In the genomic region with DNA sequence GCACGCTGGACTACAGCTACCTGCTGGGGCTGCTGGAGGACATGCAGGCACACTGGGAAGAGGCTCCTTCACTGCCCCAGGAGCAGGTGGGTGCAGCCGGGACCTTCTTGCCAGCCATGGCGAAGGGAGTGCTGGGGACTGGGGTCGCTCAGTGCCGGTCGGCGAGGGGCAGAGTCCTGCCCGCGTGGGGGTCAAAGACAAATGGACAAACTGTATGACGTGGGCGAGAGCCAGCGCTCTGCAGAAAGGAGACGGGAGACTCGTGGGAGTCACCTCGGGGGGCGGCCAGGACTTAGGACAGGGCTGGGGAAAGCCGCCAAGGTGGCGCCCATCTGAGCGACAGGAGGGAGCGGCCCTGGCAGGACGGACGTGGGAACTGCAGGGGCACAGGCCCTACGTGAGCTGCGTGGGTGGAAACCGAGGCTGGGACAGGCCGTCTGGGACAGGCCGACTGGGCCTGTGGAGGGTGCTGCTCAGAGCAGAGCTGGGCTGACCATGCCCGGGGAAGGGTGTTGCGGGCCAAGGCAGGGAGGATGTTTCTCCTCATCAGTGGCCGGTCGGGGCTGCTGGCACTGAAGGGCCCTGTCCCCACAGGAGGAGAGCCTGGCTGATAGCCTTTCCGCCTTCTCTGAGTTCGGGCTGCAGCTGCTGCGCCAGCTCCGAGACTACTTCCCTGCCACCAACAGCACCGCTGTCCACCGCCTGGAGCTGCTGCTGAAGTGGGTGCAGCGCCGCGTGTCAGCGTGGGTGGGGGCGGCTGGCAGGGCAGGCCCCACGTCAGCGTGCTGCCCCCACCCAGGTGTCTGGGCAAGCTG, we compare ENCODE assay signal across 8 cellular contexts. TPM values are rescaled to one million over a fixed set of nuclear protein-coding genes. Genes with fewer than 3 reads are reported as not detected.
DNase-seq lines count a peak whose midpoint lies in the region; ATAC-seq and TF ChIP-seq lines count a peak whose summit lies in the region.

No MANE protein-coding gene starts in this region.

- no peaks in the 10 kb centered on the region for H3K23me2 ChIP-seq in H9 (ENCODE audit: insufficient read length, low read depth, low read length, poor library complexity, severe bottlenecking)

- H3K79me1 ChIP-seq in H9 (ENCODE audit: insufficient read depth, low read depth, low read length, poor library complexity, severe bottlenecking) (no peaks in the 10 kb centered on the region), mesenchymal stem cell (replicated peaks; ENCODE audit: low read length, poor library complexity, severe bottlenecking) (peaks cover 4% of the 10 kb centered on the region)

- peaks cover 6 to 17% of the 10 kb centered on the region in 2 experiments for H3K36me3 ChIP-seq in mesenchymal stem cell (ENCODE audit: control insufficient read depth in 1 of 2, insufficient read depth in 2 of 2, low read depth in 1 of 2, low read length in 2 of 2)
- H3K36me3 ChIP-seq in ovary = no peaks in the 10 kb centered on the region

- H3K4me1 ChIP-seq in H9 (ENCODE audit: insufficient read depth, low read length) = no peaks in the 10 kb centered on the region
- H3K4me1 ChIP-seq in mesenchymal stem cell (ENCODE audit: control insufficient read depth, insufficient read depth, low read depth, low read length) = peaks cover 21% of the 10 kb centered on the region
- peaks cover 3% of the 10 kb centered on the region for H3K4me1 ChIP-seq in ovary (ENCODE audit: insufficient read depth)

- H4K5ac ChIP-seq in H9 (ENCODE audit: insufficient read length, low read depth, low read length) = no peak overlapping the region

- CTCF ChIA-PET in AG04449 (lab: Yijun Ruan, JAX) = interaction anchor here (1.4 to 2.2 kb wide), 2 partner anchors 20 to 21 kb away, joined by 4 to 8 read pairs; no protein-coding TSS in a partner anchor

- peaks cover 16% of the 10 kb centered on the region for H3K27me3 Mint-ChIP-seq in H9 (ENCODE audit: low read depth)
- H3K27me3 Mint-ChIP-seq in activated naive CD8-positive, alpha-beta T cell treated with anti-CD3 and anti-CD28 coated beads, Interleukin-2, amount 10 ng/mL, durations not matched to agents 7 days and 5 days = no peaks in the 10 kb centered on the region

- H2AK5ac ChIP-seq in H9 (ENCODE audit: insufficient read length, low read length) (no peak overlapping the region), mesenchymal stem cell (ENCODE audit: low read length, severe bottlenecking) (no peak overlapping the region)

- no peak overlapping the region for H2BK12ac ChIP-seq in H9 (ENCODE audit: insufficient read length, low read depth, low read length)
- no peak overlapping the region for H2BK12ac ChIP-seq in mesenchymal stem cell (ENCODE audit: low read length in 2 of 2)

- no peak overlapping the region for H2BK20ac ChIP-seq in H9 (ENCODE audit: low read depth, low read length, poor library complexity, severe bottlenecking)

- POLR2A ChIA-PET in AG04449 (lab: Yijun Ruan, JAX) = no interaction called here
- POLR2A ChIA-PET in activated naive CD8-positive, alpha-beta T cell treated with anti-CD3 and anti-CD28 coated beads, Interleukin-2, amount 10 ng/mL, durations not matched to agents 7 days and 5 days (lab: Charles Lee) = interaction anchor here (0.8 to 1.6 kb wide), 5 partner anchors 7 to 77 kb away, joined by 3 to 7 read pairs (median 4); a partner anchor contains a TSS

- H3K27me3 ChIP-seq in H9 (ENCODE audit: insufficient read depth, low read length) (no peaks in the 10 kb centered on the region), mesenchymal stem cell (ENCODE audit: control insufficient read depth in 1 of 2, insufficient read depth in 1 of 2, low read length in 2 of 2) (peaks cover 12 to 45% of the 10 kb centered on the region in 2 experiments), ovary (no peaks in the 10 kb centered on the region)

- H3K9me3 ChIP-seq in H9 (ENCODE audit: control insufficient read depth, low read depth, low read length) (no peaks in the 10 kb centered on the region), mesenchymal stem cell (ENCODE audit: control insufficient read depth, low read length) (no peaks in the 10 kb centered on the region), ovary (no peaks in the 10 kb centered on the region)

- H3K56ac ChIP-seq in H9 (ENCODE audit: insufficient read length, low read depth, low read length) = no peak overlapping the region

- H2BK120ac ChIP-seq in H9 (ENCODE audit: low read depth, low read length, poor library complexity, severe bottlenecking) = no peak overlapping the region
- no peak overlapping the region for H2BK120ac ChIP-seq in mesenchymal stem cell (ENCODE audit: low read depth, low read length)

- H3K36me3 Mint-ChIP-seq in H9 (ENCODE audit: insufficient read depth in 1 of 3, low read depth in 3 of 3) = peaks cover under 1 to 2% (median under 1%) of the 10 kb centered on the region in 3 experiments; a peak in 3 of 7 replicates
- H3K36me3 Mint-ChIP-seq in activated naive CD8-positive, alpha-beta T cell treated with anti-CD3 and anti-CD28 coated beads, Interleukin-2, amount 10 ng/mL, durations not matched to agents 7 days and 5 days = no peaks in the 10 kb centered on the region

- no peak for TF ChIP-seq EP300 in ovary (IDR thresholded peaks at IDR 0.05)

- no CpG with 5 or more reads among the region's 44 CpGs for WGBS in H9 (ENCODE audit: extremely low coverage, insufficient read length, low lambda C conversion rate)
- WGBS in mesenchymal stem cell = 59% methylated on average over 44 of the region's 44 CpGs
- WGBS in ovary, 3 donors = 30 to 40% (median 38%) methylated on average over 44 of the region's 44 CpGs

- no peak for TF ChIP-seq POLR2A in ovary (IDR thresholded peaks at IDR 0.05)

- H3K4ac ChIP-seq in H9 (ENCODE audit: low read depth, low read length) (no peak overlapping the region), mesenchymal stem cell (ENCODE audit: low read depth in 1 of 2, low read length in 2 of 2) (no peak overlapping the region)

- no peak overlapping the region for H3K18ac ChIP-seq in H9 (ENCODE audit: insufficient read length, low read depth, low read length)
- peak overlapping the region in 1 of 2 experiments; percentile 26 for H3K18ac ChIP-seq in mesenchymal stem cell (ENCODE audit: low read depth in 1 of 2, low read length in 2 of 2)

- H4K20me1 ChIP-seq in H9 (ENCODE audit: control insufficient read depth, insufficient read depth, insufficient read length) = no peaks in the 10 kb centered on the region

- no peaks in the 10 kb centered on the region for H3K79me2 ChIP-seq in H9 (ENCODE audit: insufficient read depth, low read length)

- no peak overlapping the region for H3K14ac ChIP-seq in H9 (ENCODE audit: insufficient read depth, low read length)
- H3K14ac ChIP-seq in mesenchymal stem cell (ENCODE audit: low read length in 2 of 2) = no peak overlapping the region

- H3K4me2 ChIP-seq in H9 (ENCODE audit: insufficient read depth, insufficient read length, low read length) (peak overlapping the region; percentile 28), mesenchymal stem cell (ENCODE audit: low read length, poor library complexity, severe bottlenecking) (peak overlapping the region; percentile 57)

- H3K27ac Mint-ChIP-seq in H9 = no peak overlapping the region
- peak overlapping the region; percentile 58 for H3K27ac Mint-ChIP-seq in activated naive CD8-positive, alpha-beta T cell treated with anti-CD3 and anti-CD28 coated beads, Interleukin-2, amount 10 ng/mL, durations not matched to agents 7 days and 5 days

- H2BK15ac ChIP-seq in H9 (ENCODE audit: low read depth, low read length) (no peak overlapping the region), mesenchymal stem cell (ENCODE audit: low read depth, poor library complexity, severe bottlenecking) (no peak overlapping the region)

- no peak overlapping the region for H4K91ac ChIP-seq in H9 (ENCODE audit: insufficient read length, low read depth, low read length)
- H4K91ac ChIP-seq in mesenchymal stem cell (ENCODE audit: low read length) = no peak overlapping the region

- H2AFZ ChIP-seq in H9 (ENCODE audit: low read length) (no peak overlapping the region), mesenchymal stem cell (ENCODE audit: low read depth, low read length) (no peak overlapping the region)

- peak overlapping the region; percentile 61 to 80 for H3K4me3 Mint-ChIP-seq in H9
- peak overlapping the region; percentile 74 for H3K4me3 Mint-ChIP-seq in activated naive CD8-positive, alpha-beta T cell treated with anti-CD3 and anti-CD28 coated beads, Interleukin-2, amount 10 ng/mL, durations not matched to agents 7 days and 5 days

- H2BK5ac ChIP-seq in H9 (ENCODE audit: insufficient read length, low read length) (no peak overlapping the region), mesenchymal stem cell (ENCODE audit: low read depth, low read length, poor library complexity, severe bottlenecking) (no peak overlapping the region)

- no peak overlapping the region for H3K27ac ChIP-seq in H9 (ENCODE audit: insufficient read length, low read depth, low read length)
- no peak overlapping the region for H3K27ac ChIP-seq in mesenchymal stem cell (ENCODE audit: low read length, poor library complexity, severe bottlenecking)
- H3K27ac ChIP-seq in ovary = no peak overlapping the region

- H3K9me3 Mint-ChIP-seq in H9 = no peaks in the 10 kb centered on the region
- H3K9me3 Mint-ChIP-seq in activated naive CD8-positive, alpha-beta T cell treated with anti-CD3 and anti-CD28 coated beads, Interleukin-2, amount 10 ng/mL, durations not matched to agents 7 days and 5 days = no peaks in the 10 kb centered on the region

- peaks cover 6 to 7% of the 10 kb centered on the region in 2 experiments for H3K4me1 Mint-ChIP-seq in H9
- H3K4me1 Mint-ChIP-seq in activated naive CD8-positive, alpha-beta T cell treated with anti-CD3 and anti-CD28 coated beads, Interleukin-2, amount 10 ng/mL, durations not matched to agents 7 days and 5 days = peaks cover 9% of the 10 kb centered on the region

- DNase-seq in AG04449 (ENCODE audit: low read depth, low spot score) (no peak), H9 (no peak), mesenchymal stem cell (no peak), posterior vena cava (ENCODE audit: low spot score) (no peak), Kasumi-1 (lab: John Stamatoyannopoulos, UW) (no peak), ovary (no peak)
- no peak for DNase-seq in activated naive CD8-positive, alpha-beta T cell treated with anti-CD3 and anti-CD28 coated beads, Interleukin-2, amount 10 ng/mL, durations not matched to agents 7 days and 5 days

- no peak overlapping the region for H3K23ac ChIP-seq in H9 (ENCODE audit: insufficient read length, low read depth, low read length)
- H3K23ac ChIP-seq in mesenchymal stem cell (ENCODE audit: low read length in 2 of 2) = no peak overlapping the region

- H3K4me3 ChIP-seq in AG04449 (ENCODE audit: low read depth, low read length) (peak overlapping the region; percentile 15; the same call in 1 of the 2 replicates), mesenchymal stem cell (ENCODE audit: insufficient read depth in 1 of 2, low read depth in 1 of 2, low read length in 2 of 2) (peak overlapping the region in 1 of 2 experiments; percentile 39), ovary (no peak overlapping the region)

- H3T11ph ChIP-seq in H9 (ENCODE audit: low read length) = no peak overlapping the region

- H3K9ac ChIP-seq in H9 (ENCODE audit: extremely low read depth, insufficient read length, low read length) (no peak overlapping the region), mesenchymal stem cell (ENCODE audit: low read length) (no peak overlapping the region)

- TF ChIP-seq CTCF in AG04449 (IDR thresholded peaks at IDR 0.05; ENCODE audit: insufficient read depth, low read length, missing control alignments) (no peak), H9 (conservative IDR thresholded peaks at IDR 0.05) (no peak), ovary (IDR thresholded peaks at IDR 0.05) (no peak)

- H4K8ac ChIP-seq in H9 (replicated peaks; ENCODE audit: insufficient read length, low read depth, low read length) (no peak overlapping the region), mesenchymal stem cell (ENCODE audit: low read length) (no peak overlapping the region)

- ATAC-seq in activated naive CD8-positive, alpha-beta T cell treated with anti-CD3 and anti-CD28 coated beads, Interleukin-2, amount 10 ng/mL, durations not matched to agents 7 days and 5 days (ENCODE audit: low read depth) = no peak
- no peak for ATAC-seq in HG03039 (IDR thresholded peaks at IDR 0.05; ENCODE audit: unreplicated experiment)

- intact Hi-C loops in posterior vena cava (cut with DNase I) = no loop called here
- intact Hi-C loops in ovary (cut with DNase I) = no loop called here

RNA-seq across cellular contexts. Expression of a gene that starts 8.0 kb away (rescaled TPM):
- total RNA-seq in H9 (2021) (58.8 and 65.0 TPM in 2 replicates), posterior vena cava (10 to 100 TPM; 40.4 to 40.7 TPM), ovary (10 to 100 TPM; 28.6 to 74.6 (median 41.5) TPM)
- 10 to 100 TPM; 43.8 to 44.2 TPM for total RNA-seq in activated naive CD8-positive, alpha-beta T cell treated with anti-CD3 and anti-CD28 coated beads, Interleukin-2, amount 10 ng/mL, durations not matched to agents 7 days and 5 days
- 43.6 TPM for polyA plus RNA-seq in mesenchymal stem cell (2013, experiment 1 of 2)
- polyA plus RNA-seq in mesenchymal stem cell (2013, experiment 2 of 2) = 42.3 TPM
- 10 to 100 TPM in 1 of 2 donors, 1 to 10 TPM in 1; 6.3 to 40.7 TPM for polyA plus RNA-seq in ovary

RNA-seq across cellular contexts. Expression of a gene that starts 8.1 kb away (rescaled TPM):
- total RNA-seq in H9 (2021) = 29.4 and 29.7 TPM in 2 replicates
- 10 to 100 TPM; 43.2 to 46.5 TPM for total RNA-seq in activated naive CD8-positive, alpha-beta T cell treated with anti-CD3 and anti-CD28 coated beads, Interleukin-2, amount 10 ng/mL, durations not matched to agents 7 days and 5 days
- 46.5 TPM for polyA plus RNA-seq in mesenchymal stem cell (2013, experiment 1 of 2)
- 45.8 TPM for polyA plus RNA-seq in mesenchymal stem cell (2013, experiment 2 of 2)
- 10 to 100 TPM; 48.4 to 55.6 TPM for total RNA-seq in posterior vena cava
- 10 to 100 TPM; 47.8 to 68.1 (median 55.4) TPM for total RNA-seq in ovary
- polyA plus RNA-seq in ovary = 10 to 100 TPM; 26.0 to 67.8 TPM

RNA-seq across cellular contexts. Expression of a gene that starts 10.2 kb away (rescaled TPM):
- total RNA-seq in H9 (2021) (5.9 and 6.8 TPM in 2 replicates), posterior vena cava (under 1 TPM; 0.24 to 0.56 TPM), ovary (10 to 100 TPM in 1 of 7 donors, 1 to 10 TPM in 5, under 1 TPM in 1; 0.25 to 26.1 (median 2.6) TPM)
- 10 to 100 TPM; 27.4 to 31.2 TPM for total RNA-seq in activated naive CD8-positive, alpha-beta T cell treated with anti-CD3 and anti-CD28 coated beads, Interleukin-2, amount 10 ng/mL, durations not matched to agents 7 days and 5 days
- polyA plus RNA-seq in mesenchymal stem cell (2013, experiment 1 of 2) = 3.2 TPM
- 3.6 TPM for polyA plus RNA-seq in mesenchymal stem cell (2013, experiment 2 of 2)
- under 1 TPM; 0.25 to 0.63 TPM for polyA plus RNA-seq in ovary

RNA-seq across cellular contexts. Expression of a gene that starts 34.2 kb away (rescaled TPM):
- total RNA-seq in H9 (2021) = 286 and 290 TPM in 2 replicates
- 100 to 1,000 TPM; 211 to 232 TPM for total RNA-seq in activated naive CD8-positive, alpha-beta T cell treated with anti-CD3 and anti-CD28 coated beads, Interleukin-2, amount 10 ng/mL, durations not matched to agents 7 days and 5 days
- 146 TPM for polyA plus RNA-seq in mesenchymal stem cell (2013, experiment 1 of 2)
- polyA plus RNA-seq in mesenchymal stem cell (2013, experiment 2 of 2) = 147 TPM
- total RNA-seq in posterior vena cava = 10 to 100 TPM; 68.0 to 68.4 TPM
- total RNA-seq in ovary = 100 to 1,000 TPM in 5 of 7 donors, 10 to 100 TPM in 2; 63.9 to 180 (median 145) TPM
- 100 to 1,000 TPM; 104 to 258 TPM for polyA plus RNA-seq in ovary
